Comparison of ENCODE assay signal across 1 cellular context in the genomic region with DNA sequence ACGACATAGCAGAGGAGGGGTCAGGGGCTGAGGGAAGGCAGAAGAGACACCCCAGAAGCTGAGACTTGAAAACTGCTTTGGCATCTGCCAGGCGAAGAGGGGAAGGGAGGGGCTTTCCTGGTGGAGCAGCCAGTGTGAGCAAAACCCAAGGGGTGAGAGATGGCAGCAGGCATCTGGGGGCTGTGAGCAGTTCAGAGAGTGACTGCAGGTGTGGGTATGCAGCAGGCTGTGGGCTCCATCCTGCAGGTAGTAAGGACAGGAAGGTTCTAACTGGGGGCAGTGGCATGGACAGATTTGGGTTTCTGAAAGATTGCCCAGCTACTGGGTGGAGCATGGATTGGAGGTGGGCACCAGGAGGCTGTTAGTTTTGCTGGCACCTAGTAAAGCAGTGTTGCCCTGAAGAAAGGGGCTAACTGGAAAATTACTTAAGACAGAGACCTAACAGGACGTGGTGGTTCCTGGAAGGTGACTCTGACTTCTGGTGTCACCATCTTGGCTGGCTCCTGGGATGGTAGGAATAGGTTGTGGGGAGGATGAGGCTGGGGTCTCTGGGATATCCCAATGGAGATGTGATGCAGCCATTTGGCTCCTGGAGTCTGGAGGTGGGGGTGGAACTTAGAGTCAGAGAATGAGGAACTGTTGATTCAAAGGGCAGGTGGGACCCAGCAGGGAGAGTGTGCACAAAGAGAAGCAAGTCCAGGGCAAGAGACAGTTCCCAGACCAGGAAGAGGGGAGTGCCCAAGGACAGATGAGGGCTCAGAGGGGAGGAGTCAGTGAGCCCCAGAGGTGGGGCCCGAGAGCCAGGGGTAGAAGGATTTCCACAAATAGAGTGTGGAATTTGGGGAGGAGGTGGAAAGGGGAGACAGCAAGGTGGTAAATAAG.
TF ChIP-seq lines count a peak whose summit lies in the region.

No MANE protein-coding gene starts in this region.

TF ChIP-seq in GM23338, 12 proteins besides CTCF, POLR2A, EP300 and RAD21:
- TF ChIP-seq EZH2phosphoT487 (IDR thresholded peaks at IDR 0.05; ENCODE audit: unreplicated experiment) (no peak), ZNF114 (CRISPR knock-in tag; IDR thresholded peaks at IDR 0.05) (no peak), EZH2 (IDR thresholded peaks at IDR 0.05; ENCODE audit: low read depth, unreplicated experiment) (no peak), ZNF331 (CRISPR knock-in tag; IDR thresholded peaks at IDR 0.05; ENCODE audit: low read depth) (no peak), POLR2AphosphoS5 (IDR thresholded peaks at IDR 0.05; ENCODE audit: low read depth) (no peak), JUNB (IDR thresholded peaks at IDR 0.05; ENCODE audit: unreplicated experiment) (no peak), STAT1 (IDR thresholded peaks at IDR 0.05; ENCODE audit: unreplicated experiment) (no peak), NANOG (IDR thresholded peaks at IDR 0.05; ENCODE audit: borderline replicate concordance) (no peak), CREB1 (CRISPR knock-in tag; IDR thresholded peaks at IDR 0.05; ENCODE audit: low read depth) (no peak)
- TF ChIP-seq, protein P1, sequence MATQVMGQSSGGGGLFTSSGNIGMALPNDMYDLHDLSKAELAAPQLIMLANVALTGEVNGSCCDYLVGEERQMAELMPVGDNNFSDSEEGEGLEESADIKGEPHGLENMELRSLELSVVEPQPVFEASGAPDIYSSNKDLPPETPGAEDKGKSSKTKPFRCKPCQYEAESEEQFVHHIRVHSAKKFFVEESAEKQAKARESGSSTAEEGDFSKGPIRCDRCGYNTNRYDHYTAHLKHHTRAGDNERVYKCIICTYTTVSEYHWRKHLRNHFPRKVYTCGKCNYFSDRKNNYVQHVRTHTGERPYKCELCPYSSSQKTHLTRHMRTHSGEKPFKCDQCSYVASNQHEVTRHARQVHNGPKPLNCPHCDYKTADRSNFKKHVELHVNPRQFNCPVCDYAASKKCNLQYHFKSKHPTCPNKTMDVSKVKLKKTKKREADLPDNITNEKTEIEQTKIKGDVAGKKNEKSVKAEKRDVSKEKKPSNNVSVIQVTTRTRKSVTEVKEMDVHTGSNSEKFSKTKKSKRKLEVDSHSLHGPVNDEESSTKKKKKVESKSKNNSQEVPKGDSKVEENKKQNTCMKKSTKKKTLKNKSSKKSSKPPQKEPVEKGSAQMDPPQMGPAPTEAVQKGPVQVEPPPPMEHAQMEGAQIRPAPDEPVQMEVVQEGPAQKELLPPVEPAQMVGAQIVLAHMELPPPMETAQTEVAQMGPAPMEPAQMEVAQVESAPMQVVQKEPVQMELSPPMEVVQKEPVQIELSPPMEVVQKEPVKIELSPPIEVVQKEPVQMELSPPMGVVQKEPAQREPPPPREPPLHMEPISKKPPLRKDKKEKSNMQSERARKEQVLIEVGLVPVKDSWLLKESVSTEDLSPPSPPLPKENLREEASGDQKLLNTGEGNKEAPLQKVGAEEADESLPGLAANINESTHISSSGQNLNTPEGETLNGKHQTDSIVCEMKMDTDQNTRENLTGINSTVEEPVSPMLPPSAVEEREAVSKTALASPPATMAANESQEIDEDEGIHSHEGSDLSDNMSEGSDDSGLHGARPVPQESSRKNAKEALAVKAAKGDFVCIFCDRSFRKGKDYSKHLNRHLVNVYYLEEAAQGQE (IDR thresholded peaks at IDR 0.05; ENCODE audit: unreplicated experiment): no peak
- TF ChIP-seq, protein P2, sequence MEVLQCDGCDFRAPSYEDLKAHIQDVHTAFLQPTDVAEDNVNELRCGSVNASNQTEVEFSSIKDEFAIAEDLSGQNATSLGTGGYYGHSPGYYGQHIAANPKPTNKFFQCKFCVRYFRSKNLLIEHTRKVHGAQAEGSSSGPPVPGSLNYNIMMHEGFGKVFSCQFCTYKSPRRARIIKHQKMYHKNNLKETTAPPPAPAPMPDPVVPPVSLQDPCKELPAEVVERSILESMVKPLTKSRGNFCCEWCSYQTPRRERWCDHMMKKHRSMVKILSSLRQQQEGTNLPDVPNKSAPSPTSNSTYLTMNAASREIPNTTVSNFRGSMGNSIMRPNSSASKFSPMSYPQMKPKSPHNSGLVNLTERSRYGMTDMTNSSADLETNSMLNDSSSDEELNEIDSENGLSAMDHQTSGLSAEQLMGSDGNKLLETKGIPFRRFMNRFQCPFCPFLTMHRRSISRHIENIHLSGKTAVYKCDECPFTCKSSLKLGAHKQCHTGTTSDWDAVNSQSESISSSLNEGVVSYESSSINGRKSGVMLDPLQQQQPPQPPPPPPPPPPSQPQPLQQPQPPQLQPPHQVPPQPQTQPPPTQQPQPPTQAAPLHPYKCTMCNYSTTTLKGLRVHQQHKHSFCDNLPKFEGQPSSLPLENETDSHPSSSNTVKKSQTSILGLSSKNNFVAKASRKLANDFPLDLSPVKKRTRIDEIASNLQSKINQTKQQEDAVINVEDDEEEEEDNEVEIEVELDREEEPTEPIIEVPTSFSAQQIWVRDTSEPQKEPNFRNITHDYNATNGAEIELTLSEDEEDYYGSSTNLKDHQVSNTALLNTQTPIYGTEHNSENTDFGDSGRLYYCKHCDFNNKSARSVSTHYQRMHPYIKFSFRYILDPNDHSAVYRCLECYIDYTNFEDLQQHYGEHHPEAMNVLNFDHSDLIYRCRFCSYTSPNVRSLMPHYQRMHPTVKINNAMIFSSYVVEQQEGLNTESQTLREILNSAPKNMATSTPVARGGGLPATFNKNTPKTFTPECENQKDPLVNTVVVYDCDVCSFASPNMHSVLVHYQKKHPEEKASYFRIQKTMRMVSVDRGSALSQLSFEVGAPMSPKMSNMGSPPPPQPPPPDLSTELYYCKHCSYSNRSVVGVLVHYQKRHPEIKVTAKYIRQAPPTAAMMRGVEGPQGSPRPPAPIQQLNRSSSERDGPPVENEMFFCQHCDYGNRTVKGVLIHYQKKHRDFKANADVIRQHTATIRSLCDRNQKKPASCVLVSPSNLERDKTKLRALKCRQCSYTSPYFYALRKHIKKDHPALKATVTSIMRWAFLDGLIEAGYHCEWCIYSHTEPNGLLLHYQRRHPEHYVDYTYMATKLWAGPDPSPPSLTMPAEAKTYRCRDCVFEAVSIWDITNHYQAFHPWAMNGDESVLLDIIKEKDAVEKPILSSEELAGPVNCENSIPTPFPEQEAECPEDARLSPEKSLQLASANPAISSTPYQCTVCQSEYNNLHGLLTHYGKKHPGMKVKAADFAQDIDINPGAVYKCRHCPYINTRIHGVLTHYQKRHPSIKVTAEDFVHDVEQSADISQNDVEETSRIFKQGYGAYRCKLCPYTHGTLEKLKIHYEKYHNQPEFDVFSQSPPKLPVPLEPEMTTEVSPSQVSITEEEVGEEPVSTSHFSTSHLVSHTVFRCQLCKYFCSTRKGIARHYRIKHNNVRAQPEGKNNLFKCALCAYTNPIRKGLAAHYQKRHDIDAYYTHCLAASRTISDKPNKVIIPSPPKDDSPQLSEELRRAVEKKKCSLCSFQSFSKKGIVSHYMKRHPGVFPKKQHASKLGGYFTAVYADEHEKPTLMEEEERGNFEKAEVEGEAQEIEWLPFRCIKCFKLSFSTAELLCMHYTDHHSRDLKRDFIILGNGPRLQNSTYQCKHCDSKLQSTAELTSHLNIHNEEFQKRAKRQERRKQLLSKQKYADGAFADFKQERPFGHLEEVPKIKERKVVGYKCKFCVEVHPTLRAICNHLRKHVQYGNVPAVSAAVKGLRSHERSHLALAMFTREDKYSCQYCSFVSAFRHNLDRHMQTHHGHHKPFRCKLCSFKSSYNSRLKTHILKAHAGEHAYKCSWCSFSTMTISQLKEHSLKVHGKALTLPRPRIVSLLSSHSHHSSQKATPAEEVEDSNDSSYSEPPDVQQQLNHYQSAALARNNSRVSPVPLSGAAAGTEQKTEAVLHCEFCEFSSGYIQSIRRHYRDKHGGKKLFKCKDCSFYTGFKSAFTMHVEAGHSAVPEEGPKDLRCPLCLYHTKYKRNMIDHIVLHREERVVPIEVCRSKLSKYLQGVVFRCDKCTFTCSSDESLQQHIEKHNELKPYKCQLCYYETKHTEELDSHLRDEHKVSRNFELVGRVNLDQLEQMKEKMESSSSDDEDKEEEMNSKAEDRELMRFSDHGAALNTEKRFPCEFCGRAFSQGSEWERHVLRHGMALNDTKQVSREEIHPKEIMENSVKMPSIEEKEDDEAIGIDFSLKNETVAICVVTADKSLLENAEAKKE (CRISPR knock-in tag; IDR thresholded peaks at IDR 0.05): no peak
- TF ChIP-seq, protein P3, sequence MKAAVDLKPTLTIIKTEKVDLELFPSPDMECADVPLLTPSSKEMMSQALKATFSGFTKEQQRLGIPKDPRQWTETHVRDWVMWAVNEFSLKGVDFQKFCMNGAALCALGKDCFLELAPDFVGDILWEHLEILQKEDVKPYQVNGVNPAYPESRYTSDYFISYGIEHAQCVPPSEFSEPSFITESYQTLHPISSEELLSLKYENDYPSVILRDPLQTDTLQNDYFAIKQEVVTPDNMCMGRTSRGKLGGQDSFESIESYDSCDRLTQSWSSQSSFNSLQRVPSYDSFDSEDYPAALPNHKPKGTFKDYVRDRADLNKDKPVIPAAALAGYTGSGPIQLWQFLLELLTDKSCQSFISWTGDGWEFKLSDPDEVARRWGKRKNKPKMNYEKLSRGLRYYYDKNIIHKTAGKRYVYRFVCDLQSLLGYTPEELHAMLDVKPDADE (IDR thresholded peaks at IDR 0.05): no peak
